In the genomic region with DNA sequence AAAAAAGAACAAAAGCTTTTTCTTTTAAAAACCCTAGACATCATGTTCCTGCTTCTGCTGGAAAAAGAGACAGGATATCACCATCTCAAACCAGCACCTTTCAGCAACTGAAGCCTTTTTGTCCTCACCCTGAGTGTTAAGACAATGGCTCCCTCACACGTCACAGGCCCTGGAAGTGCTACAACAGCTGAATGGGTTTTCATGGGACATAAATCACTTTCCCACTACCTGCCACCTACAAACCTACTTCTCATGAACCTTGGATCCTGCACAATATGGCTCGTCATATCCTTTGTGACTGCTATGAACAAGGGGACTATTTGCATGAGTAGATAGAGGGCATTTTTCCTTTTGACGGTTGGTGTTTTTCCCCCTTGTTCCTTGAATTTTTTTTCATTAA, we compare ENCODE assay signal across 3 cellular contexts.
TF ChIP-seq lines count a peak whose summit lies in the region.

No MANE protein-coding gene starts in this region.

TF ChIP-seq in HEK293T, 16 proteins besides CTCF, POLR2A, EP300 and RAD21 (continued from another document):
- TF ChIP-seq LEF1 (IDR thresholded peaks at IDR 0.05; ENCODE audit: borderline replicate concordance) (no peak), HDGF (IDR thresholded peaks at IDR 0.05; ENCODE audit: borderline replicate concordance) (no peak), SUZ12 (IDR thresholded peaks at IDR 0.05) (no peak), TARDBP (IDR thresholded peaks at IDR 0.05) (no peak)
- TF ChIP-seq, protein P1, sequence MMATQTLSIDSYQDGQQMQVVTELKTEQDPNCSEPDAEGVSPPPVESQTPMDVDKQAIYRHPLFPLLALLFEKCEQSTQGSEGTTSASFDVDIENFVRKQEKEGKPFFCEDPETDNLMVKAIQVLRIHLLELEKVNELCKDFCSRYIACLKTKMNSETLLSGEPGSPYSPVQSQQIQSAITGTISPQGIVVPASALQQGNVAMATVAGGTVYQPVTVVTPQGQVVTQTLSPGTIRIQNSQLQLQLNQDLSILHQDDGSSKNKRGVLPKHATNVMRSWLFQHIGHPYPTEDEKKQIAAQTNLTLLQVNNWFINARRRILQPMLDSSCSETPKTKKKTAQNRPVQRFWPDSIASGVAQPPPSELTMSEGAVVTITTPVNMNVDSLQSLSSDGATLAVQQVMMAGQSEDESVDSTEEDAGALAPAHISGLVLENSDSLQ (IDR thresholded peaks at IDR 0.05), result peak; percentile 76

TF ChIP-seq in K562, 482 proteins besides CTCF, POLR2A, EP300 and RAD21 (continued from another document):
- TF ChIP-seq ELF2 (CRISPR knock-in tag; IDR thresholded peaks at IDR 0.05) (no peak), RBM17 (IDR thresholded peaks at IDR 0.05; ENCODE audit: borderline replicate concordance, low read depth, low read length) (no peak), CHD1 (IDR thresholded peaks at IDR 0.05; ENCODE audit: low read length) (no peak), ZNF76 (CRISPR knock-in tag; IDR thresholded peaks at IDR 0.05; ENCODE audit: borderline replicate concordance) (no peak), TGIF2 (CRISPR knock-in tag; IDR thresholded peaks at IDR 0.05) (no peak), U2AF2 (optimal IDR thresholded peaks at IDR 0.05; ENCODE audit: low read depth, low read length) (no peak), POLR3G (IDR thresholded peaks at IDR 0.05; ENCODE audit: extremely low read depth, insufficient read length, insufficient replicate concordance) (no peak), HLTF (IDR thresholded peaks at IDR 0.05) (no peak), MEIS2 (IDR thresholded peaks at IDR 0.05; ENCODE audit: partially characterized antibody) (peak; percentile 39), PURB (CRISPR knock-in tag; IDR thresholded peaks at IDR 0.05; ENCODE audit: low read depth) (no peak), MEF2D (tag; conservative IDR thresholded peaks at IDR 0.05; ENCODE audit: low read depth) (no peak)
- TF ChIP-seq, protein P2, sequence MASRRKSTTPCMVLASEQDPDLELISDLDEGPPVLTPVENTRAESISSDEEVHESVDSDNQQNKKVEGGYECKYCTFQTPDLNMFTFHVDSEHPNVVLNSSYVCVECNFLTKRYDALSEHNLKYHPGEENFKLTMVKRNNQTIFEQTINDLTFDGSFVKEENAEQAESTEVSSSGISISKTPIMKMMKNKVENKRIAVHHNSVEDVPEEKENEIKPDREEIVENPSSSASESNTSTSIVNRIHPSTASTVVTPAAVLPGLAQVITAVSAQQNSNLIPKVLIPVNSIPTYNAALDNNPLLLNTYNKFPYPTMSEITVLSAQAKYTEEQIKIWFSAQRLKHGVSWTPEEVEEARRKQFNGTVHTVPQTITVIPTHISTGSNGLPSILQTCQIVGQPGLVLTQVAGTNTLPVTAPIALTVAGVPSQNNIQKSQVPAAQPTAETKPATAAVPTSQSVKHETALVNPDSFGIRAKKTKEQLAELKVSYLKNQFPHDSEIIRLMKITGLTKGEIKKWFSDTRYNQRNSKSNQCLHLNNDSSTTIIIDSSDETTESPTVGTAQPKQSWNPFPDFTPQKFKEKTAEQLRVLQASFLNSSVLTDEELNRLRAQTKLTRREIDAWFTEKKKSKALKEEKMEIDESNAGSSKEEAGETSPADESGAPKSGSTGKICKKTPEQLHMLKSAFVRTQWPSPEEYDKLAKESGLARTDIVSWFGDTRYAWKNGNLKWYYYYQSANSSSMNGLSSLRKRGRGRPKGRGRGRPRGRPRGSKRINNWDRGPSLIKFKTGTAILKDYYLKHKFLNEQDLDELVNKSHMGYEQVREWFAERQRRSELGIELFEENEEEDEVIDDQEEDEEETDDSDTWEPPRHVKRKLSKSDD (conservative IDR thresholded peaks at IDR 0.05; ENCODE audit: low read length), result no peak
- TF ChIP-seq, protein P1 (IDR thresholded peaks at IDR 0.05), result peak; percentile 52; the same call in 1 of the 2 replicates
- TF ChIP-seq, protein P3, sequence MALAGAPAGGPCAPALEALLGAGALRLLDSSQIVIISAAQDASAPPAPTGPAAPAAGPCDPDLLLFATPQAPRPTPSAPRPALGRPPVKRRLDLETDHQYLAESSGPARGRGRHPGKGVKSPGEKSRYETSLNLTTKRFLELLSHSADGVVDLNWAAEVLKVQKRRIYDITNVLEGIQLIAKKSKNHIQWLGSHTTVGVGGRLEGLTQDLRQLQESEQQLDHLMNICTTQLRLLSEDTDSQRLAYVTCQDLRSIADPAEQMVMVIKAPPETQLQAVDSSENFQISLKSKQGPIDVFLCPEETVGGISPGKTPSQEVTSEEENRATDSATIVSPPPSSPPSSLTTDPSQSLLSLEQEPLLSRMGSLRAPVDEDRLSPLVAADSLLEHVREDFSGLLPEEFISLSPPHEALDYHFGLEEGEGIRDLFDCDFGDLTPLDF (CRISPR knock-in tag; IDR thresholded peaks at IDR 0.05), result no peak
- TF ChIP-seq, protein P4, sequence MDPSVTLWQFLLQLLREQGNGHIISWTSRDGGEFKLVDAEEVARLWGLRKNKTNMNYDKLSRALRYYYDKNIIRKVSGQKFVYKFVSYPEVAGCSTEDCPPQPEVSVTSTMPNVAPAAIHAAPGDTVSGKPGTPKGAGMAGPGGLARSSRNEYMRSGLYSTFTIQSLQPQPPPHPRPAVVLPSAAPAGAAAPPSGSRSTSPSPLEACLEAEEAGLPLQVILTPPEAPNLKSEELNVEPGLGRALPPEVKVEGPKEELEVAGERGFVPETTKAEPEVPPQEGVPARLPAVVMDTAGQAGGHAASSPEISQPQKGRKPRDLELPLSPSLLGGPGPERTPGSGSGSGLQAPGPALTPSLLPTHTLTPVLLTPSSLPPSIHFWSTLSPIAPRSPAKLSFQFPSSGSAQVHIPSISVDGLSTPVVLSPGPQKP (CRISPR knock-in tag; IDR thresholded peaks at IDR 0.05), result no peak
TF ChIP-seq in K562: peak in this region for 2.

TF ChIP-seq in SK-N-SH, 30 proteins besides CTCF, POLR2A, EP300 and RAD21 (continued from another document):
- TF ChIP-seq TCF12 (IDR thresholded peaks at IDR 0.05) (no peak), TAF1 (IDR thresholded peaks at IDR 0.05; ENCODE audit: borderline replicate concordance, low read depth, low read length) (no peak), TEAD4 (IDR thresholded peaks at IDR 0.05; ENCODE audit: borderline replicate concordance, insufficient read depth) (no peak), SMC3 (IDR thresholded peaks at IDR 0.05; ENCODE audit: low read depth, low read length) (no peak), FOXJ3 (CRISPR knock-in tag; IDR thresholded peaks at IDR 0.05) (no peak), POLR2AphosphoS5 (IDR thresholded peaks at IDR 0.05; ENCODE audit: low read depth, low read length) (no peak), MXI1 (IDR thresholded peaks at IDR 0.05; ENCODE audit: low read depth, low read length) (no peak), EZH2phosphoT487 (IDR thresholded peaks at IDR 0.05; ENCODE audit: borderline replicate concordance, low read depth) (no peak), GATA2 (CRISPR knock-in tag; IDR thresholded peaks at IDR 0.05) (no peak), CHD2 (IDR thresholded peaks at IDR 0.05; ENCODE audit: low read length, partially characterized antibody) (no peak)
- TF ChIP-seq, protein P5, sequence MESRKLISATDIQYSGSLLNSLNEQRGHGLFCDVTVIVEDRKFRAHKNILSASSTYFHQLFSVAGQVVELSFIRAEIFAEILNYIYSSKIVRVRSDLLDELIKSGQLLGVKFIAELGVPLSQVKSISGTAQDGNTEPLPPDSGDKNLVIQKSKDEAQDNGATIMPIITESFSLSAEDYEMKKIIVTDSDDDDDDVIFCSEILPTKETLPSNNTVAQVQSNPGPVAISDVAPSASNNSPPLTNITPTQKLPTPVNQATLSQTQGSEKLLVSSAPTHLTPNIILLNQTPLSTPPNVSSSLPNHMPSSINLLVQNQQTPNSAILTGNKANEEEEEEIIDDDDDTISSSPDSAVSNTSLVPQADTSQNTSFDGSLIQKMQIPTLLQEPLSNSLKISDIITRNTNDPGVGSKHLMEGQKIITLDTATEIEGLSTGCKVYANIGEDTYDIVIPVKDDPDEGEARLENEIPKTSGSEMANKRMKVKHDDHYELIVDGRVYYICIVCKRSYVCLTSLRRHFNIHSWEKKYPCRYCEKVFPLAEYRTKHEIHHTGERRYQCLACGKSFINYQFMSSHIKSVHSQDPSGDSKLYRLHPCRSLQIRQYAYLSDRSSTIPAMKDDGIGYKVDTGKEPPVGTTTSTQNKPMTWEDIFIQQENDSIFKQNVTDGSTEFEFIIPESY (IDR thresholded peaks at IDR 0.05; ENCODE audit: borderline replicate concordance, low read depth), result no peak
- TF ChIP-seq, protein P6, sequence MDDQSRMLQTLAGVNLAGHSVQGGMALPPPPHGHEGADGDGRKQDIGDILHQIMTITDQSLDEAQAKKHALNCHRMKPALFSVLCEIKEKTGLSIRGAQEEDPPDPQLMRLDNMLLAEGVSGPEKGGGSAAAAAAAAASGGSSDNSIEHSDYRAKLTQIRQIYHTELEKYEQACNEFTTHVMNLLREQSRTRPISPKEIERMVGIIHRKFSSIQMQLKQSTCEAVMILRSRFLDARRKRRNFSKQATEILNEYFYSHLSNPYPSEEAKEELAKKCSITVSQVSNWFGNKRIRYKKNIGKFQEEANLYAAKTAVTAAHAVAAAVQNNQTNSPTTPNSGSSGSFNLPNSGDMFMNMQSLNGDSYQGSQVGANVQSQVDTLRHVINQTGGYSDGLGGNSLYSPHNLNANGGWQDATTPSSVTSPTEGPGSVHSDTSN (IDR thresholded peaks at IDR 0.05), result no peak
